ENCODE assay signal across 1 cellular context in genomic region chr15:40246496-40247275, GRCh38.
TF ChIP-seq lines count a peak whose summit lies in the region.

No MANE protein-coding gene starts in this region.

TF ChIP-seq in H1, 55 proteins besides CTCF, POLR2A, EP300 and RAD21:
- TF ChIP-seq RXRA (IDR thresholded peaks at IDR 0.05; ENCODE audit: insufficient read depth, low read depth, low read length) (no peak), ATF2 (IDR thresholded peaks at IDR 0.05; ENCODE audit: low read length) (no peak), SIX5 (IDR thresholded peaks at IDR 0.05; ENCODE audit: low read depth, low read length) (no peak), POU5F1 (IDR thresholded peaks at IDR 0.05; ENCODE audit: low read depth, low read length) (no peak), EZH2 (IDR thresholded peaks at IDR 0.05; ENCODE audit: low read depth, low read length, severe bottlenecking) (no peak), CHD2 (IDR thresholded peaks at IDR 0.05; ENCODE audit: low read length) (no peak), EGR1 (IDR thresholded peaks at IDR 0.05; ENCODE audit: borderline replicate concordance, low read depth, low read length) (no peak)
